Comparison of ENCODE assay signal across 1 cellular context in genomic region chr17:4554997-4555799, GRCh38.
TF ChIP-seq lines count a peak whose summit lies in the region.

TSS of gene MYBBP1A (minus strand) at chr17:4555384. CDS start at chr17:4555324, 60 bp downstream.

TF ChIP-seq in K562, 482 proteins besides CTCF, POLR2A, EP300 and RAD21 (continued from another document):
- TF ChIP-seq, protein P1, sequence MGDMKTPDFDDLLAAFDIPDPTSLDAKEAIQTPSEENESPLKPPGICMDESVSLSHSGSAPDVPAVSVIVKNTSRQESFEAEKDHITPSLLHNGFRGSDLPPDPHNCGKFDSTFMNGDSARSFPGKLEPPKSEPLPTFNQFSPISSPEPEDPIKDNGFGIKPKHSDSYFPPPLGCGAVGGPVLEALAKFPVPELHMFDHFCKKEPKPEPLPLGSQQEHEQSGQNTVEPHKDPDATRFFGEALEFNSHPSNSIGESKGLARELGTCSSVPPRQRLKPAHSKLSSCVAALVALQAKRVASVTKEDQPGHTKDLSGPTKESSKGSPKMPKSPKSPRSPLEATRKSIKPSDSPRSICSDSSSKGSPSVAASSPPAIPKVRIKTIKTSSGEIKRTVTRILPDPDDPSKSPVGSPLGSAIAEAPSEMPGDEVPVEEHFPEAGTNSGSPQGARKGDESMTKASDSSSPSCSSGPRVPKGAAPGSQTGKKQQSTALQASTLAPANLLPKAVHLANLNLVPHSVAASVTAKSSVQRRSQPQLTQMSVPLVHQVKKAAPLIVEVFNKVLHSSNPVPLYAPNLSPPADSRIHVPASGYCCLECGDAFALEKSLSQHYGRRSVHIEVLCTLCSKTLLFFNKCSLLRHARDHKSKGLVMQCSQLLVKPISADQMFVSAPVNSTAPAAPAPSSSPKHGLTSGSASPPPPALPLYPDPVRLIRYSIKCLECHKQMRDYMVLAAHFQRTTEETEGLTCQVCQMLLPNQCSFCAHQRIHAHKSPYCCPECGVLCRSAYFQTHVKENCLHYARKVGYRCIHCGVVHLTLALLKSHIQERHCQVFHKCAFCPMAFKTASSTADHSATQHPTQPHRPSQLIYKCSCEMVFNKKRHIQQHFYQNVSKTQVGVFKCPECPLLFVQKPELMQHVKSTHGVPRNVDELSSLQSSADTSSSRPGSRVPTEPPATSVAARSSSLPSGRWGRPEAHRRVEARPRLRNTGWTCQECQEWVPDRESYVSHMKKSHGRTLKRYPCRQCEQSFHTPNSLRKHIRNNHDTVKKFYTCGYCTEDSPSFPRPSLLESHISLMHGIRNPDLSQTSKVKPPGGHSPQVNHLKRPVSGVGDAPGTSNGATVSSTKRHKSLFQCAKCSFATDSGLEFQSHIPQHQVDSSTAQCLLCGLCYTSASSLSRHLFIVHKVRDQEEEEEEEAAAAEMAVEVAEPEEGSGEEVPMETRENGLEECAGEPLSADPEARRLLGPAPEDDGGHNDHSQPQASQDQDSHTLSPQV (IDR thresholded peaks at IDR 0.05) = 0 out of 2 replicates have a peak, but pooled peaks have one; percentile 29
- TF ChIP-seq ZNF124 (CRISPR knock-in tag; IDR thresholded peaks at IDR 0.05) (no peak), THAP7 (CRISPR knock-in tag; IDR thresholded peaks at IDR 0.05) (no peak), TAF9B (IDR thresholded peaks at IDR 0.05; ENCODE audit: partially characterized antibody) (peak; percentile 59), ZNF507 (tag; conservative IDR thresholded peaks at IDR 0.05) (no peak), CBX5 (IDR thresholded peaks at IDR 0.05; ENCODE audit: borderline replicate concordance, low read depth) (no peak), NCOA4 (IDR thresholded peaks at IDR 0.05; ENCODE audit: partially characterized antibody) (no peak), ZNF212 (CRISPR knock-in tag; IDR thresholded peaks at IDR 0.05) (no peak), MAFK (IDR thresholded peaks at IDR 0.05; ENCODE audit: low read length) (no peak), ZC3H11A (IDR thresholded peaks at IDR 0.05; ENCODE audit: low read depth, low read length) (no peak)
- TF ChIP-seq, protein P2, sequence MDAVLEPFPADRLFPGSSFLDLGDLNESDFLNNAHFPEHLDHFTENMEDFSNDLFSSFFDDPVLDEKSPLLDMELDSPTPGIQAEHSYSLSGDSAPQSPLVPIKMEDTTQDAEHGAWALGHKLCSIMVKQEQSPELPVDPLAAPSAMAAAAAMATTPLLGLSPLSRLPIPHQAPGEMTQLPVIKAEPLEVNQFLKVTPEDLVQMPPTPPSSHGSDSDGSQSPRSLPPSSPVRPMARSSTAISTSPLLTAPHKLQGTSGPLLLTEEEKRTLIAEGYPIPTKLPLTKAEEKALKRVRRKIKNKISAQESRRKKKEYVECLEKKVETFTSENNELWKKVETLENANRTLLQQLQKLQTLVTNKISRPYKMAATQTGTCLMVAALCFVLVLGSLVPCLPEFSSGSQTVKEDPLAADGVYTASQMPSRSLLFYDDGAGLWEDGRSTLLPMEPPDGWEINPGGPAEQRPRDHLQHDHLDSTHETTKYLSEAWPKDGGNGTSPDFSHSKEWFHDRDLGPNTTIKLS (IDR thresholded peaks at IDR 0.05; ENCODE audit: borderline replicate concordance, low read depth) = 0 out of 2 replicates have a peak, but pooled peaks have one; percentile 44
- TF ChIP-seq, protein P3, sequence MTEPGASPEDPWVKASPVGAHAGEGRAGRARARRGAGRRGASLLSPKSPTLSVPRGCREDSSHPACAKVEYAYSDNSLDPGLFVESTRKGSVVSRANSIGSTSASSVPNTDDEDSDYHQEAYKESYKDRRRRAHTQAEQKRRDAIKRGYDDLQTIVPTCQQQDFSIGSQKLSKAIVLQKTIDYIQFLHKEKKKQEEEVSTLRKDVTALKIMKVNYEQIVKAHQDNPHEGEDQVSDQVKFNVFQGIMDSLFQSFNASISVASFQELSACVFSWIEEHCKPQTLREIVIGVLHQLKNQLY (CRISPR knock-in tag; conservative IDR thresholded peaks at IDR 0.05) = 0 out of 4 replicates have a peak, but pooled peaks of 1 of the 2 experiments have one; percentile 22
